Comparison of ENCODE assay signal across 17 cellular contexts in genomic region chr4:114364857-114365256, GRCh38.
DNase-seq lines count a peak whose midpoint lies in the region; ATAC-seq and TF ChIP-seq lines count a peak whose summit lies in the region.
"Had no signal": no experiment of that assay in that cellular context is flagged by ENCODE, and none has a peak within 500 bp of the region (broad histone marks: within the 10 kb centered on the region; RNA-seq: fewer than 3 reads in every experiment).

No MANE protein-coding gene starts in this region.

- H3K36me3 ChIP-seq in endodermal cell (ENCODE audit: control insufficient read depth, insufficient read depth, low read length) = no peaks in the 10 kb centered on the region
- no peaks in the 10 kb centered on the region for H3K36me3 ChIP-seq in kidney epithelial cell (ENCODE audit: control insufficient read depth, insufficient read depth, low read length)
- no peaks in the 10 kb centered on the region for H3K36me3 ChIP-seq in esophagus squamous epithelium
- H3K36me3 ChIP-seq: upper lobe of left lung had no signal

- in situ Hi-C loops in ACHN (cut with HindIII; ENCODE audit: low pct_ligation_motif_present, low pct_unique_long_range_greater_than_20kb, low sequenced_read_pairs) = no loop called here

- no peak for ATAC-seq in GM18517 (IDR thresholded peaks at IDR 0.05; ENCODE audit: unreplicated experiment)
- ATAC-seq: activated CD8-positive, alpha-beta T cell treated with anti-CD3 and anti-CD28 coated beads for 36 hours; effector memory CD8-positive, alpha-beta T cell; left colon had no signal

- intact Hi-C loops in esophagus squamous epithelium (cut with DNase I) = no loop called here

- no peak overlapping the region for H3K4me3 Mint-ChIP-seq in endodermal cell
- H3K4me3 Mint-ChIP-seq: activated CD8-positive, alpha-beta T cell treated with anti-CD3 and anti-CD28 coated beads for 36 hours; activated naive CD8-positive, alpha-beta T cell treated with anti-CD3 and anti-CD28 coated beads for 36 hours; effector memory CD8-positive, alpha-beta T cell had no signal

- H3K27me3 Mint-ChIP-seq in endodermal cell (ENCODE audit: insufficient read depth) = no peaks in the 10 kb centered on the region
- H3K27me3 Mint-ChIP-seq: activated naive CD8-positive, alpha-beta T cell treated with anti-CD3 and anti-CD28 coated beads for 36 hours; effector memory CD8-positive, alpha-beta T cell had no signal

- H3K27ac ChIP-seq in endodermal cell (ENCODE audit: low read depth, low read length) (no peak overlapping the region), esophagus squamous epithelium (peak overlapping the region in 1 of 4 donors; percentile 30)
- H3K27ac ChIP-seq: parathyroid adenoma had no signal

- no peaks in the 10 kb centered on the region for H3K9me3 ChIP-seq in endodermal cell (ENCODE audit: control insufficient read depth, low read length)
- H3K9me3 ChIP-seq in esophagus squamous epithelium = no peaks in the 10 kb centered on the region
- H3K9me3 ChIP-seq: upper lobe of left lung had no signal

- H3K36me3 Mint-ChIP-seq in endodermal cell (ENCODE audit: low read depth) = no peaks in the 10 kb centered on the region
- H3K36me3 Mint-ChIP-seq: activated naive CD8-positive, alpha-beta T cell treated with anti-CD3 and anti-CD28 coated beads for 36 hours had no signal

- 90% methylated on average over 1 of the region's 1 CpG; no CpG with 5 or more reads in 1 of the 2 experiments for WGBS in endodermal cell (ENCODE audit: insufficient coverage in 1 of 2, insufficient read length in 1 of 2), 2 experiments
- WGBS in esophagus squamous epithelium, 2 donors = 50 to 88% methylated on average over 1 of the region's 1 CpG

- H3K9me3 Mint-ChIP-seq in endodermal cell = no peaks in the 10 kb centered on the region
- H3K9me3 Mint-ChIP-seq: activated CD8-positive, alpha-beta T cell treated with anti-CD3 and anti-CD28 coated beads for 36 hours; activated naive CD8-positive, alpha-beta T cell treated with anti-CD3 and anti-CD28 coated beads for 36 hours; effector memory CD8-positive, alpha-beta T cell had no signal

- TF ChIP-seq CTCF in endodermal cell (conservative IDR thresholded peaks at IDR 0.05) = no peak
- TF ChIP-seq CTCF in kidney epithelial cell (IDR thresholded peaks at IDR 0.05; ENCODE audit: insufficient read depth, low read length, poor library complexity, severe bottlenecking) = no peak
- TF ChIP-seq CTCF in esophagus squamous epithelium (IDR thresholded peaks at IDR 0.05) = no peak

- H3K27ac Mint-ChIP-seq in endodermal cell = peak overlapping the region; percentile 71
- H3K27ac Mint-ChIP-seq: activated CD8-positive, alpha-beta T cell treated with anti-CD3 and anti-CD28 coated beads for 36 hours; activated naive CD8-positive, alpha-beta T cell treated with anti-CD3 and anti-CD28 coated beads for 36 hours; effector memory CD8-positive, alpha-beta T cell had no signal

- no peaks in the 10 kb centered on the region for H3K27me3 ChIP-seq in endodermal cell (ENCODE audit: control insufficient read depth, insufficient read depth, low read length, poor library complexity, severe bottlenecking)
- H3K27me3 ChIP-seq in kidney epithelial cell (ENCODE audit: control insufficient read depth, insufficient read depth, low read length) = no peaks in the 10 kb centered on the region
- H3K27me3 ChIP-seq in esophagus squamous epithelium = no peaks in the 10 kb centered on the region
- H3K27me3 ChIP-seq: upper lobe of left lung had no signal

- peaks cover 10% of the 10 kb centered on the region for H3K4me1 Mint-ChIP-seq in endodermal cell
- H3K4me1 Mint-ChIP-seq: activated naive CD8-positive, alpha-beta T cell treated with anti-CD3 and anti-CD28 coated beads for 36 hours had no signal

- H3K4me1 ChIP-seq in endodermal cell (ENCODE audit: control insufficient read depth, insufficient read depth, low read length) (no peaks in the 10 kb centered on the region), esophagus squamous epithelium (no peaks in the 10 kb centered on the region)
- H3K4me1 ChIP-seq: parathyroid adenoma, upper lobe of left lung had no signal

- H3K4me3 ChIP-seq in endodermal cell (ENCODE audit: low read length) = no peak overlapping the region
- H3K4me3 ChIP-seq in kidney epithelial cell (ENCODE audit: low read depth, low read length) = no peak overlapping the region
- no peak overlapping the region for H3K4me3 ChIP-seq in esophagus squamous epithelium
- H3K4me3 ChIP-seq: upper lobe of left lung had no signal

- DNase-seq in ACHN (peak; percentile 67), HT1080 (ENCODE audit: low read depth) (peak; percentile 62), endodermal cell (peak; percentile 55), kidney epithelial cell (ENCODE audit: low read depth) (peak; percentile 42), esophagus squamous epithelium (lab: John Stamatoyannopoulos, UW) (no peak), HPDE6-E6E7 (ENCODE audit: extremely low spot score) (no peak), COR-L47 (lab: John Stamatoyannopoulos, UW) (no peak)
- DNase-seq: activated CD8-positive, alpha-beta T cell treated with anti-CD3 and anti-CD28 coated beads for 36 hours; activated naive CD8-positive, alpha-beta T cell treated with anti-CD3 and anti-CD28 coated beads for 36 hours; AML-193; effector memory CD8-positive, alpha-beta T cell; left colon; NCI-H1092 treated with DMSO at 0.1 percent for 48 hours; NCI-H774; upper lobe of left lung had no signal

- no peak overlapping the region for H3K9ac ChIP-seq in endodermal cell (ENCODE audit: extremely low read depth, low read length, poor library complexity, severe bottlenecking)
- H3K9ac ChIP-seq: parathyroid adenoma had no signal

- TF ChIP-seq POLR2A in esophagus squamous epithelium (IDR thresholded peaks at IDR 0.05) = no peak

Comparison
In these comparisons a context has a peak if more than half of its experiments do, and no peak if none do; other contexts are left out.
1. DNase-seq: peak in ACHN (single experiment), HT1080 (single experiment), endodermal cell (single experiment) and kidney epithelial cell (single experiment); none in esophagus squamous epithelium (single experiment), HPDE6-E6E7 (single experiment) and COR-L47 (single experiment).